Comparison of ENCODE assay signal across 25 cellular contexts in genomic region chr19:50833802-50834167, GRCh38. TPM values are rescaled to one million over a fixed set of nuclear protein-coding genes. Genes with fewer than 3 reads are reported as not detected.
"Had no signal": no experiment of that assay in that cellular context is flagged by ENCODE, and none has a peak within 500 bp of the region (broad histone marks: within the 10 kb centered on the region; RNA-seq: fewer than 3 reads in every experiment).

No MANE protein-coding gene starts in this region.

- ATAC-seq: HepG2, Panc1, PC-3 had no signal

- H3K9me3 ChIP-seq: SK-N-SH had no signal

- H3K27ac ChIP-seq: KMS-11, RWPE1 had no signal

- H3K9ac ChIP-seq: KMS-11, SK-N-SH had no signal

- FAIRE-seq: HepG2 had no signal

- DNase-seq: IMR-90, Kasumi-1, MM.1S, NCI-H1092 treated with DMSO at 0.1 percent for 48 hours, NCI-H1436, NCI-H187, NCI-H2029, NCI-H2081 treated with DMSO at 0.1 percent for 48 hours, NCI-H2171, NCI-H226, NCI-H446, NCI-H510A, NCI-H524 treated with DMSO at 0.1 percent for 48 hours, NCI-H69, NCI-H774, PC-3, SHP77, SK-N-SH had no signal

- H3K4me2 ChIP-seq: KMS-11, SK-N-SH had no signal

RNA-seq across cellular contexts. Expression of gene KLK15, which starts 0.4 kb away (rescaled TPM):
- total RNA-seq: HepG2, HT1080, IMR-90, M059J, SK-MEL-5 had no signal
- polyA plus RNA-seq: HepG2, IMR-90, SK-N-SH had no signal

RNA-seq across cellular contexts. Expression of gene KLK1, which starts 10.2 kb away (rescaled TPM):
- total RNA-seq: HepG2, HT1080, IMR-90, M059J, PC-3, SK-MEL-5 had no signal
- polyA plus RNA-seq: HepG2, IMR-90, SK-N-SH had no signal

RNA-seq across cellular contexts. Expression of gene KLK3, which starts 20.9 kb away (rescaled TPM):
- total RNA-seq: HepG2, HT1080, IMR-90, M059J, PC-3, SK-MEL-5 had no signal
- polyA plus RNA-seq: HepG2, IMR-90, SK-N-SH had no signal

RNA-seq across cellular contexts. Expression of gene KLK2, which starts 39.5 kb away (rescaled TPM):
- total RNA-seq: HepG2, HT1080, IMR-90, M059J, PC-3 had no signal
- polyA plus RNA-seq: IMR-90 had no signal

RNA-seq across cellular contexts. Expression of gene ACP4, which starts 43.6 kb away (rescaled TPM):
- total RNA-seq: HepG2, HT1080, IMR-90, M059J, PC-3, SK-MEL-5 had no signal
- polyA plus RNA-seq: IMR-90, SK-N-SH had no signal
